In genomic region chr5:96901384-96901783, GRCh38 we compare ENCODE assay signal across 1 cellular context.
TF ChIP-seq lines count a peak whose summit lies in the region.

No MANE protein-coding gene starts in this region.

TF ChIP-seq in H1, 55 proteins besides CTCF, POLR2A, EP300 and RAD21:
- TF ChIP-seq GTF2F1 (IDR thresholded peaks at IDR 0.05; ENCODE audit: borderline replicate concordance, low read depth, low read length) (no peak), BRCA1 (IDR thresholded peaks at IDR 0.05; ENCODE audit: low read depth, low read length) (no peak), SP1 (IDR thresholded peaks at IDR 0.05; ENCODE audit: low read depth, low read length) (no peak), EZH2 (IDR thresholded peaks at IDR 0.05; ENCODE audit: low read depth, low read length, severe bottlenecking) (no peak), JUND (IDR thresholded peaks at IDR 0.05; ENCODE audit: low read length) (no peak), ASH2L (IDR thresholded peaks at IDR 0.05; ENCODE audit: low read length) (no peak), JUN (IDR thresholded peaks at IDR 0.05; ENCODE audit: low read depth, low read length) (no peak), NRF1 (IDR thresholded peaks at IDR 0.05; ENCODE audit: low read depth, low read length) (no peak), TEAD4 (IDR thresholded peaks at IDR 0.05; ENCODE audit: low read depth, low read length) (no peak), CBX5 (IDR thresholded peaks at IDR 0.05; ENCODE audit: low read depth, low read length) (no peak), NANOG (IDR thresholded peaks at IDR 0.05; ENCODE audit: insufficient read depth, low read depth, low read length, poor library complexity, severe bottlenecking) (no peak), RXRA (IDR thresholded peaks at IDR 0.05; ENCODE audit: insufficient read depth, low read depth, low read length) (no peak), POU5F1 (IDR thresholded peaks at IDR 0.05; ENCODE audit: low read depth, low read length) (no peak)
